ENCODE assay signal across 8 cellular contexts in genomic region chr16:47258874-47259461, GRCh38.
DNase-seq lines count a peak whose midpoint lies in the region; ATAC-seq and TF ChIP-seq lines count a peak whose summit lies in the region.

No MANE protein-coding gene starts in this region.

- WGBS in aorta, 2 donors = 71 to 74% methylated on average over 2 of the region's 2 CpGs

- peak; percentile 75 for ATAC-seq in GM18867 (IDR thresholded peaks at IDR 0.05; ENCODE audit: unreplicated experiment)
- ATAC-seq in aorta (ENCODE audit: low FRiP score) = no peak

- H3K9me3 ChIP-seq in parathyroid adenoma (ENCODE audit: control insufficient read depth, low read length) = no peaks in the 10 kb centered on the region
- H3K9me3 ChIP-seq in aorta (ENCODE audit: control insufficient read depth, low read length) = no peaks in the 10 kb centered on the region

- no peaks in the 10 kb centered on the region for H3K36me3 ChIP-seq in parathyroid adenoma (ENCODE audit: control insufficient read depth, insufficient read depth, low read length)
- peaks cover 0 to 1% of the 10 kb centered on the region in 2 donors for H3K36me3 ChIP-seq in aorta (ENCODE audit: control insufficient read depth in 1 of 2, insufficient read depth in 2 of 2, low read length in 1 of 2)

- DNase-seq in COLO829 (ENCODE audit: low spot score) (peak; percentile 32), NCI-H69 (lab: John Stamatoyannopoulos, UW) (peak; percentile 29), dermis microvascular lymphatic vessel endothelial cell (ENCODE audit: low read depth in 2 of 2) (peak; percentile 6 to 35), aorta (no peak), dedifferentiated amniotic fluid mesenchymal stem cell (ENCODE audit: extremely low spot score) (no peak), kidney glomerular epithelial cell (lab: John Stamatoyannopoulos, UW) (no peak)

- no peak overlapping the region for H3K27ac ChIP-seq in parathyroid adenoma
- H3K27ac ChIP-seq in aorta (ENCODE audit: low read depth in 1 of 2, low read length in 2 of 2) = no peak overlapping the region

- no peak overlapping the region for H3K9ac ChIP-seq in parathyroid adenoma

- H3K4me3 ChIP-seq in parathyroid adenoma (ENCODE audit: low read depth, low read length) = no peak overlapping the region
- H3K4me3 ChIP-seq in aorta (ENCODE audit: low read length in 2 of 2) = no peak overlapping the region

- no peak overlapping the region for H2AFZ ChIP-seq in parathyroid adenoma

- H3K27me3 ChIP-seq in parathyroid adenoma (ENCODE audit: control insufficient read depth, insufficient read depth, low read length) (no peaks in the 10 kb centered on the region), aorta (ENCODE audit: control insufficient read depth in 1 of 2, insufficient read depth in 2 of 2, low read length in 1 of 2) (no peaks in the 10 kb centered on the region)

- peak; percentile 43 for TF ChIP-seq CTCF in parathyroid adenoma (IDR thresholded peaks at IDR 0.05)

- no peak overlapping the region for H3K4me2 ChIP-seq in parathyroid adenoma (ENCODE audit: low read length)

- H3K79me2 ChIP-seq in parathyroid adenoma = no peaks in the 10 kb centered on the region

- intact Hi-C loops in aorta (cut with DNase I) = no loop called here

- H3K4me1 ChIP-seq in parathyroid adenoma = no peaks in the 10 kb centered on the region
- peaks cover 0 to 1% of the 10 kb centered on the region in 2 donors for H3K4me1 ChIP-seq in aorta (ENCODE audit: control insufficient read depth in 1 of 2, insufficient read depth in 2 of 2, low read length in 2 of 2)

Comparison
In these comparisons a context has a peak if more than half of its experiments do, and no peak if none do; other contexts are left out.
1. DNase-seq: peak in COLO829 (single experiment), NCI-H69 (single experiment) and dermis microvascular lymphatic vessel endothelial cell (2 of 2); none in aorta (0 of 2), dedifferentiated amniotic fluid mesenchymal stem cell (single experiment) and kidney glomerular epithelial cell (single experiment).